In genomic region chr6:91276315-91276714, GRCh38 we compare ENCODE assay signal across 8 cellular contexts.
A peak's percentile ranks its signal among the peaks of the same experiment; 100 is the strongest.
DNase-seq lines count a peak whose midpoint lies in the region; ATAC-seq, FAIRE-seq and TF ChIP-seq lines count a peak whose summit lies in the region.

No MANE protein-coding gene starts in this region.

- no peaks in the 10 kb centered on the region for H4K20me1 ChIP-seq in OCI-LY3 (ENCODE audit: insufficient read depth, low read length)

- FAIRE-seq in GM12891 (lab: Jason Lieb, UNC) = no peak

- H3K27me3 ChIP-seq in OCI-LY3 (ENCODE audit: low read depth, low read length) (no peaks in the 10 kb centered on the region), kidney epithelial cell (ENCODE audit: control insufficient read depth, insufficient read depth, low read length) (no peaks in the 10 kb centered on the region)

- peaks cover 4% of the 10 kb centered on the region for H3K4me1 ChIP-seq in OCI-LY3 (ENCODE audit: low read length)

- H3K36me3 ChIP-seq in OCI-LY3 (replicated peaks; ENCODE audit: low read depth, low read length) = no peaks in the 10 kb centered on the region
- H3K36me3 ChIP-seq in kidney epithelial cell (ENCODE audit: control insufficient read depth, insufficient read depth, low read length) = no peaks in the 10 kb centered on the region

- H3K4me3 ChIP-seq in OCI-LY3 (ENCODE audit: low read length) (no peak overlapping the region), kidney epithelial cell (ENCODE audit: low read depth, low read length) (no peak overlapping the region)

- TF ChIP-seq POLR2A in GM12891 (IDR thresholded peaks at IDR 0.05; ENCODE audit: low read depth, low read length) (no peak), erythroblast (IDR thresholded peaks at IDR 0.05; ENCODE audit: low read length) (no peak)

- H3K9ac ChIP-seq in OCI-LY3 (ENCODE audit: low read length) = no peak overlapping the region

- peak; percentile 58 for ATAC-seq in HG02798 (IDR thresholded peaks at IDR 0.05; ENCODE audit: poor library complexity, unreplicated experiment)
- ATAC-seq in sciatic nerve = no peak

- TF ChIP-seq CTCF in OCI-LY3 (IDR thresholded peaks at IDR 0.05; ENCODE audit: low read depth, low read length) (peak; percentile 40), kidney epithelial cell (IDR thresholded peaks at IDR 0.05; ENCODE audit: insufficient read depth, low read length, poor library complexity, severe bottlenecking) (peak; percentile 54)

- H2AFZ ChIP-seq in OCI-LY3 (ENCODE audit: low read depth, low read length) = no peak overlapping the region; the same call in 1 of the 2 replicates

- no peaks in the 10 kb centered on the region for H3K79me2 ChIP-seq in OCI-LY3 (ENCODE audit: low read length)

- intact Hi-C loops in sciatic nerve (cut with DNase I) = no loop called here

- H3K9me3 ChIP-seq in OCI-LY3 (ENCODE audit: insufficient read depth, low read length) = no peaks in the 10 kb centered on the region

- peak; percentile 14 for DNase-seq in GM12891 (ENCODE audit: insufficient read length, low spot score)
- no peak for DNase-seq in kidney epithelial cell (ENCODE audit: low read depth)
- DNase-seq in C1 segment of cervical spinal cord (lab: John Stamatoyannopoulos, UW) = no peak
- no peak for DNase-seq in NCI-H2081 treated with DMSO at 0.1 percent for 48 hours (lab: John Stamatoyannopoulos, UW)
- no peak for DNase-seq in erythroblast (lab: John Stamatoyannopoulos, UW)
- DNase-seq in sciatic nerve (ENCODE audit: low spot score) = no peak

- no peak overlapping the region for H3K27ac ChIP-seq in OCI-LY3 (ENCODE audit: low read length)

- no peak overlapping the region for H3K4me2 ChIP-seq in OCI-LY3 (ENCODE audit: low read length)

TF ChIP-seq in GM12891, 5 proteins besides CTCF, POLR2A, EP300 and RAD21:
- TF ChIP-seq POLR2AphosphoS5 (IDR thresholded peaks at IDR 0.05; ENCODE audit: low read depth, low read length) (no peak), SPI1 (IDR thresholded peaks at IDR 0.05; ENCODE audit: low read depth, low read length) (no peak), TAF1 (IDR thresholded peaks at IDR 0.05; ENCODE audit: low read depth, low read length) (no peak)
